ENCODE assay signal across 25 cellular contexts in genomic region chrX:100622989-100623388, GRCh38. TPM values are rescaled to one million over a fixed set of nuclear protein-coding genes. Genes with fewer than 3 reads are reported as not detected.
DNase-seq lines count a peak whose midpoint lies in the region; ATAC-seq and TF ChIP-seq lines count a peak whose summit lies in the region.
"Had no signal": no experiment of that assay in that cellular context is flagged by ENCODE, and none has a peak within 500 bp of the region (broad histone marks: within the 10 kb centered on the region; RNA-seq: fewer than 3 reads in every experiment).

No MANE protein-coding gene starts in this region.

- in situ Hi-C loops in gastrocnemius medialis (cut with MboI; ENCODE audit: low sequenced_read_pairs in 4 of 4), result no loop called here

- peak; percentile 75 for ATAC-seq in Right ventricle myocardium inferior
- ATAC-seq in heart right ventricle, result no peak
- peak in 1 of 2 donors; percentile 56 for ATAC-seq in right cardiac atrium
- no peak for ATAC-seq in GM19397 (IDR thresholded peaks at IDR 0.05; ENCODE audit: unreplicated experiment)
- no peak for ATAC-seq in gastrocnemius medialis
- ATAC-seq: A549, GM12878 had no signal

- TF ChIP-seq CTCF in heart right ventricle (IDR thresholded peaks at IDR 0.05) (no peak), left ventricle myocardium inferior (IDR thresholded peaks at IDR 0.05; ENCODE audit: borderline replicate concordance) (no peak), glutamatergic neuron (IDR thresholded peaks at IDR 0.05; ENCODE audit: partially characterized antibody, unreplicated experiment) (no peak), testis (IDR thresholded peaks at IDR 0.05) (no peak), gastrocnemius medialis (IDR thresholded peaks at IDR 0.05 in 4 of 5, conservative IDR thresholded peaks at IDR 0.05 in 1 of 5) (no peak)

- H3K4me3 Mint-ChIP-seq in glutamatergic neuron (ENCODE audit: unreplicated experiment), result no peak overlapping the region
- H3K4me3 Mint-ChIP-seq: CD4-positive, alpha-beta T cell; CD8-positive, alpha-beta memory T cell; HFFc6 had no signal

- H3K4me3 ChIP-seq in heart right ventricle (no peak overlapping the region), right cardiac atrium (ENCODE audit: low read length) (no peak overlapping the region), left ventricle myocardium inferior (no peak overlapping the region), testis (no peak overlapping the region), gastrocnemius medialis (no peak overlapping the region)
- H3K4me3 ChIP-seq: A549; BLaER1 treated with 17β-estradiol and CSF1 and Interleukin-3, amounts not matched to agents 10 nM and 100 nM; GM12878; HAP-1 had no signal

- H3K36me3 ChIP-seq in heart right ventricle (no peaks in the 10 kb centered on the region), left ventricle myocardium inferior (no peaks in the 10 kb centered on the region), testis (ENCODE audit: low read depth, missing control alignments) (no peaks in the 10 kb centered on the region), gastrocnemius medialis (no peaks in the 10 kb centered on the region)
- H3K36me3 ChIP-seq: BE2C; BLaER1 treated with 17β-estradiol and CSF1 and Interleukin-3, amounts not matched to agents 10 nM and 100 nM; HAP-1 had no signal

- no peaks in the 10 kb centered on the region for H3K27me3 Mint-ChIP-seq in glutamatergic neuron (ENCODE audit: unreplicated experiment)
- H3K27me3 Mint-ChIP-seq: CD4-positive, alpha-beta T cell; CD8-positive, alpha-beta memory T cell had no signal

- H3K27ac ChIP-seq in heart right ventricle (no peak overlapping the region), right cardiac atrium (ENCODE audit: low read length) (no peak overlapping the region), left ventricle myocardium inferior (replicated peaks) (no peak overlapping the region), testis (no peak overlapping the region), gastrocnemius medialis (no peak overlapping the region)
- H3K27ac ChIP-seq: A549; BLaER1 treated with 17β-estradiol and CSF1 and Interleukin-3, amounts not matched to agents 10 nM and 100 nM had no signal

- DNase-seq in Right ventricle myocardium inferior (ENCODE audit: missing footprints) (no peak), heart right ventricle (no peak), right cardiac atrium (peak in 2 of 3 donors; percentile 27 to 45), left ventricle myocardium inferior (no peak), glutamatergic neuron (peak; percentile 13), testis (peak; percentile 14), gastrocnemius medialis (no peak)
- DNase-seq: 8988T; ACHN; AML-193; BE2C; CD4-positive, alpha-beta T cell; CD8-positive, alpha-beta memory T cell; DMS 273 treated with DMSO at 0.1 percent for 48 hours; DMS79; EL; GDM1; GOT3; HFFc6 had no signal

- H3K4me1 ChIP-seq in heart right ventricle, result no peaks in the 10 kb centered on the region
- no peaks in the 10 kb centered on the region for H3K4me1 ChIP-seq in right cardiac atrium (ENCODE audit: control insufficient read depth, insufficient read depth, low read length)
- H3K4me1 ChIP-seq in left ventricle myocardium inferior, result no peaks in the 10 kb centered on the region
- H3K4me1 ChIP-seq in testis, result no peaks in the 10 kb centered on the region
- H3K4me1 ChIP-seq in gastrocnemius medialis, result no peaks in the 10 kb centered on the region
- H3K4me1 ChIP-seq: A549, BE2C, HAP-1 had no signal

- H3K9me3 ChIP-seq in heart right ventricle (no peaks in the 10 kb centered on the region), right cardiac atrium (ENCODE audit: control insufficient read depth, low read length) (no peaks in the 10 kb centered on the region), left ventricle myocardium inferior (replicated peaks) (no peaks in the 10 kb centered on the region), testis (no peaks in the 10 kb centered on the region), gastrocnemius medialis (no peaks in the 10 kb centered on the region)
- H3K9me3 ChIP-seq: A549; BE2C; BLaER1 treated with 17β-estradiol and CSF1 and Interleukin-3, amounts not matched to agents 10 nM and 100 nM; HAP-1 had no signal

- H3K4me1 Mint-ChIP-seq in glutamatergic neuron (ENCODE audit: low read depth, unreplicated experiment), result no peaks in the 10 kb centered on the region

- no peaks in the 10 kb centered on the region for H3K36me3 Mint-ChIP-seq in glutamatergic neuron (ENCODE audit: unreplicated experiment)
- H3K36me3 Mint-ChIP-seq: CD14-positive monocyte; CD8-positive, alpha-beta memory T cell had no signal

- TF ChIP-seq POLR2A in testis (IDR thresholded peaks at IDR 0.05), result no peak
- TF ChIP-seq POLR2A in gastrocnemius medialis (IDR thresholded peaks at IDR 0.05), result no peak

- 59 to 66% methylated on average over 4 of the region's 4 CpGs for WGBS in heart right ventricle, 2 donors
- 69% methylated on average over 4 of the region's 4 CpGs for WGBS in right cardiac atrium
- WGBS in testis, 2 donors, result 14 to 44% methylated on average over 4 of the region's 4 CpGs

- intact Hi-C loops in Right ventricle myocardium inferior (cut with DNase I), result no loop called here
- intact Hi-C loops in heart right ventricle (cut with DNase I), result no loop called here
- intact Hi-C loops in right cardiac atrium (cut with DNase I), result no loop called here
- intact Hi-C loops in left ventricle myocardium inferior (cut with micrococcal nuclease), result no loop called here
- intact Hi-C loops in testis (cut with DNase I; ENCODE audit: low total_unique reads), result no loop called here
- intact Hi-C loops in gastrocnemius medialis (cut with DNase I; ENCODE audit: low total_unique reads), result no loop called here

- no peak overlapping the region for H3K27ac Mint-ChIP-seq in glutamatergic neuron (ENCODE audit: unreplicated experiment)
- H3K27ac Mint-ChIP-seq: CD14-positive monocyte; CD4-positive, alpha-beta T cell; CD8-positive, alpha-beta memory T cell; HFFc6 had no signal

- peaks cover 0 to 58% (median 0%) of the 10 kb centered on the region in 7 donors for H3K27me3 ChIP-seq in heart right ventricle
- no peaks in the 10 kb centered on the region for H3K27me3 ChIP-seq in right cardiac atrium (ENCODE audit: control insufficient read depth, insufficient read depth)
- H3K27me3 ChIP-seq in left ventricle myocardium inferior (ENCODE audit: low read depth), result no peaks in the 10 kb centered on the region
- H3K27me3 ChIP-seq in testis, result no peaks in the 10 kb centered on the region
- H3K27me3 ChIP-seq in gastrocnemius medialis, result no peaks in the 10 kb centered on the region
- H3K27me3 ChIP-seq: BE2C had no signal

- H3K9me3 Mint-ChIP-seq in glutamatergic neuron (ENCODE audit: unreplicated experiment), result no peaks in the 10 kb centered on the region
- H3K9me3 Mint-ChIP-seq: CD4-positive, alpha-beta T cell; CD8-positive, alpha-beta memory T cell; HFFc6 had no signal

RNA-seq across cellular contexts. Expression of gene TSPAN6, which starts 13.6 kb away (rescaled TPM):
- total RNA-seq in Right ventricle myocardium inferior, result 5.0 TPM
- 1 to 10 TPM; 3.0 to 6.5 (median 5.5) TPM for total RNA-seq in heart right ventricle
- 1 to 10 TPM; 4.3 to 8.6 TPM for polyA plus RNA-seq in heart right ventricle
- 10 to 100 TPM in 1 of 4 donors, 1 to 10 TPM in 3; 6.2 to 10.2 (median 8.8) TPM for total RNA-seq in right cardiac atrium
- polyA plus RNA-seq in right cardiac atrium, result 11.9 TPM
- 4.6 TPM for total RNA-seq in left ventricle myocardium inferior
- 25.7 TPM for total RNA-seq in glutamatergic neuron (ENCODE audit: unreplicated experiment)
- 100 to 1,000 TPM in 1 of 2 donors, 10 to 100 TPM in 1; 47.3 to 133 TPM for total RNA-seq in testis
- polyA plus RNA-seq in testis (ENCODE audit: insufficient read depth, low read depth, low replicate concordance), result 77.3 TPM
- 1 to 10 TPM; 2.5 to 5.9 (median 3.1) TPM for total RNA-seq in gastrocnemius medialis
- polyA plus RNA-seq: CD14-positive monocyte had no signal

RNA-seq across cellular contexts. Expression of gene SRPX2, which starts 21.0 kb away (rescaled TPM):
- total RNA-seq in Right ventricle myocardium inferior (9.7 TPM), heart right ventricle (10 to 100 TPM in 3 of 10 donors, 1 to 10 TPM in 7; 4.2 to 27.5 (median 6.9) TPM), right cardiac atrium (10 to 100 TPM in 1 of 4 donors, 1 to 10 TPM in 3; 2.5 to 27.6 (median 4.8) TPM), left ventricle myocardium inferior (7.5 TPM), glutamatergic neuron (ENCODE audit: unreplicated experiment) (not detected), testis (1 to 10 TPM; 1.4 to 5.0 TPM), gastrocnemius medialis (10 to 100 TPM in 3 of 4 donors, 1 to 10 TPM in 1; 2.4 to 16.6 (median 15.2) TPM)
- polyA plus RNA-seq in heart right ventricle (10 to 100 TPM in 1 of 2 donors, 1 to 10 TPM in 1; 5.2 to 11.4 TPM), right cardiac atrium (4.1 TPM), testis (ENCODE audit: insufficient read depth, low read depth, low replicate concordance) (8.3 TPM)
- total RNA-seq: CD4-positive, alpha-beta T cell; CD8-positive, alpha-beta memory T cell; GM12878 had no signal
- polyA plus RNA-seq: CD14-positive monocyte; CD8-positive, alpha-beta memory T cell; GM12878 had no signal

RNA-seq across cellular contexts. Expression of gene TNMD, which starts 38.3 kb away (rescaled TPM):
- total RNA-seq in Right ventricle myocardium inferior (0.19 TPM), heart right ventricle (1 to 10 TPM in 3 of 10 donors, under 1 TPM in 4, not detected in 3; 0.18 to 1.6 (median 0.75) TPM), right cardiac atrium (not detected), left ventricle myocardium inferior (0.22 TPM), glutamatergic neuron (ENCODE audit: unreplicated experiment) (not detected), testis (not detected), gastrocnemius medialis (1 to 10 TPM in 1 of 4 donors, under 1 TPM in 1, not detected in 2; 0.49 to 1.4 TPM)
- polyA plus RNA-seq in heart right ventricle (under 1 TPM; 0.10 to 0.44 TPM), right cardiac atrium (0.61 TPM), testis (ENCODE audit: insufficient read depth, low read depth, low replicate concordance) (0.55 TPM)
- total RNA-seq: CD4-positive, alpha-beta T cell; CD8-positive, alpha-beta memory T cell; GM12878; HFFc6 had no signal
- polyA plus RNA-seq: A549; CD14-positive monocyte; CD8-positive, alpha-beta memory T cell; GM12878 had no signal

Comparison
In these comparisons a context has a peak if more than half of its experiments do, and no peak if none do; other contexts are left out.
1. DNase-seq: peak in right cardiac atrium (2 of 3), glutamatergic neuron (single experiment) and testis (single experiment); none in Right ventricle myocardium inferior (single experiment), heart right ventricle (0 of 2), left ventricle myocardium inferior (single experiment) and gastrocnemius medialis (0 of 2).